8 cellular contexts compared by ENCODE assay signal in genomic region chr7:1458676-1459511, GRCh38. TPM values are rescaled to one million over a fixed set of nuclear protein-coding genes. Genes with fewer than 3 reads are reported as not detected.
DNase-seq lines count a peak whose midpoint lies in the region; ATAC-seq and TF ChIP-seq lines count a peak whose summit lies in the region.

Gene MICALL2 (minus strand): TSS chr7:1459470. CDS start chr7:1459326, 144 bp downstream.

- peak within 1 kb of the TSS; percentile 49 for H3K9ac ChIP-seq in rectal smooth muscle tissue (ENCODE audit: low read length)

- no TSS peak for BruUV-seq in OCI-LY7 (replicated peaks; lab: Mats Ljungman, UMichigan)

- no peaks in the 10 kb centered on the region for H3K9me2 ChIP-seq in OCI-LY7 (ENCODE audit: insufficient read depth, low read length)

- intact Hi-C loops in OCI-LY7 (cut with micrococcal nuclease; ENCODE audit: unreplicated experiment): loop anchor here (1.0 kb wide), 1 partner anchor 47 kb away; no protein-coding TSS in a partner anchor

- no peaks in the 10 kb centered on the region for H3K9me3 ChIP-seq in OCI-LY7 (ENCODE audit: low read length)
- H3K9me3 ChIP-seq in right atrium auricular region: no peaks in the 10 kb centered on the region

- no peak for DNase-seq in GM12864 (ENCODE audit: low read depth)
- DNase-seq in OCI-LY7 (ENCODE audit: low spot score): peak; percentile 19
- DNase-seq in right atrium auricular region (ENCODE audit: low spot score): peak; percentile 91
- DNase-seq in NCI-H510A (lab: John Stamatoyannopoulos, UW): no peak

- CTCF ChIA-PET in OCI-LY7 (lab: Charles Lee; ENCODE audit: unreplicated experiment): no interaction called here

- H3K27ac ChIP-seq in 22Rv1 (peak within 1 kb of the TSS; percentile 74), OCI-LY7 (ENCODE audit: low read depth, low read length, poor library complexity, severe bottlenecking) (no peak within 1 kb of the TSS), angular gyrus (ENCODE audit: low read depth, low read length) (peak within 1 kb of the TSS; percentile 82), right atrium auricular region (peak within 1 kb of the TSS; percentile 84 to 94), rectal smooth muscle tissue (ENCODE audit: low read depth, low read length) (peak within 1 kb of the TSS; percentile 88)

- H3K27me3 ChIP-seq in right atrium auricular region (no peaks in the 10 kb centered on the region), rectal smooth muscle tissue (ENCODE audit: control insufficient read depth, insufficient read depth, low read length) (no peaks in the 10 kb centered on the region)

- TF ChIP-seq CTCF in 22Rv1 (IDR thresholded peaks at IDR 0.05) (no peak), GM12864 (IDR thresholded peaks at IDR 0.05; ENCODE audit: low read depth, low read length, missing control alignments) (no peak), OCI-LY7 (conservative IDR thresholded peaks at IDR 0.05; ENCODE audit: low read length) (no peak), right atrium auricular region (IDR thresholded peaks at IDR 0.05) (no peak)

- no peaks in the 10 kb centered on the region for H3K79me2 ChIP-seq in OCI-LY7 (ENCODE audit: insufficient read depth, low read depth, low read length)

- peak within 1 kb of the TSS; percentile 70 for H3K4me3 ChIP-seq in GM12864 (ENCODE audit: low read depth, low read length)
- peak within 1 kb of the TSS; percentile 71 for H3K4me3 ChIP-seq in OCI-LY7 (ENCODE audit: low read depth, low read length, poor library complexity, severe bottlenecking)
- peak within 1 kb of the TSS; percentile 91 to 95 for H3K4me3 ChIP-seq in right atrium auricular region
- H3K4me3 ChIP-seq in rectal smooth muscle tissue (ENCODE audit: low read length): peak within 1 kb of the TSS; percentile 79

- no peaks in the 10 kb centered on the region for H4K20me1 ChIP-seq in OCI-LY7 (ENCODE audit: insufficient read depth, low read length)

- H3K36me3 ChIP-seq in OCI-LY7 (ENCODE audit: insufficient read depth, low read length) (no peaks in the 10 kb centered on the region), right atrium auricular region (no peaks in the 10 kb centered on the region), rectal smooth muscle tissue (ENCODE audit: control insufficient read depth, insufficient read depth, low read length) (no peaks in the 10 kb centered on the region)

- POLR2A ChIA-PET in OCI-LY7 (lab: Charles Lee): no interaction called here

- H2AFZ ChIP-seq in OCI-LY7 (ENCODE audit: low read length): peak within 1 kb of the TSS; percentile 44; the same call in 1 of the 2 replicates

- H3K4me1 ChIP-seq in OCI-LY7 (ENCODE audit: insufficient read depth, low read length, poor library complexity, severe bottlenecking): peaks cover 20% of the 10 kb centered on the region
- H3K4me1 ChIP-seq in right atrium auricular region: peaks cover 0 to 87% of the 10 kb centered on the region in 2 donors
- peaks cover 13% of the 10 kb centered on the region for H3K4me1 ChIP-seq in rectal smooth muscle tissue (ENCODE audit: control insufficient read depth, insufficient read depth, low read length)

- H3K4me2 ChIP-seq in OCI-LY7 (ENCODE audit: low read length): peak within 1 kb of the TSS; percentile 86

- peak; percentile 23 for ATAC-seq in HG02870 (IDR thresholded peaks at IDR 0.05; ENCODE audit: unreplicated experiment)

RNA-seq across cellular contexts. Expression of gene MICALL2, which starts in this region (rescaled TPM):
- 1.1 and 1.4 TPM in 2 replicates for total RNA-seq in OCI-LY7 (2014; rRNA removed; shearing (Covaris generic))
- total RNA-seq in OCI-LY7 (2022): 4.5 and 5.5 TPM in 2 replicates
- total RNA-seq in right atrium auricular region: 1 to 10 TPM; 3.6 to 9.4 TPM

Comparison
In these comparisons a context has a peak if more than half of its experiments do, and no peak if none do; other contexts are left out.
1. DNase-seq: peak in OCI-LY7 (single experiment) and right atrium auricular region (single experiment); none in GM12864 (single experiment) and NCI-H510A (single experiment).
2. Peak in every context shown above with its lines, with median percentiles within 50 percentile points of each other: H3K4me3 ChIP-seq.